ENCODE assay signal across 23 cellular contexts in genomic region chr14:89699076-89699475, GRCh38.
"Had no signal": no experiment of that assay in that cellular context is flagged by ENCODE, and none has a peak within 500 bp of the region (broad histone marks: within the 10 kb centered on the region; RNA-seq: fewer than 3 reads in every experiment).

No MANE protein-coding gene starts in this region.

- H3K4me2 ChIP-seq: hepatocyte had no signal

- H3K9me3 Mint-ChIP-seq: immature natural killer cell had no signal

- DNase-seq: dermis blood vessel endothelial cell; dorsolateral prefrontal cortex; effector CD4-positive, alpha-beta T cell; effector memory CD4-positive, alpha-beta T cell; foreskin keratinocyte; heart left ventricle; hypothalamus; immature natural killer cell; left cardiac atrium; left lung; left ventricle myocardium superior; lower lobe of right lung; mesenchymal stem cell; mucosa of descending colon had no signal

- H3K27ac ChIP-seq: coronary artery, dorsolateral prefrontal cortex, esophagus muscularis mucosa, foreskin keratinocyte, gastroesophageal sphincter, heart left ventricle, hepatocyte, left lung, lower lobe of right lung had no signal

- H3K27me3 ChIP-seq: dorsolateral prefrontal cortex, esophagus muscularis mucosa, foreskin keratinocyte, gastroesophageal sphincter, heart left ventricle, hepatocyte, left lung had no signal

- H3K36me3 ChIP-seq: esophagus muscularis mucosa, gastroesophageal sphincter, heart left ventricle, left lung, lower lobe of right lung had no signal

- H3K4me3 ChIP-seq: coronary artery, dorsolateral prefrontal cortex, esophagus muscularis mucosa, gastroesophageal sphincter, heart left ventricle, hepatocyte, left lung, lower lobe of right lung, mucosa of descending colon had no signal

- ATAC-seq: foreskin keratinocyte, gastroesophageal sphincter, heart left ventricle, left cardiac atrium, left lung, left ventricle myocardium superior, lower lobe of right lung, mucosa of descending colon had no signal

- H3K4me3 Mint-ChIP-seq: mesothelial cell of epicardium had no signal

- H3K9me3 ChIP-seq: esophagus muscularis mucosa, gastroesophageal sphincter, lower lobe of right lung, mucosa of descending colon had no signal

- FAIRE-seq: colon, endothelial cell of umbilical vein, frontal cortex, keratinocyte had no signal
